ENCODE assay signal across 16 cellular contexts in the genomic region with DNA sequence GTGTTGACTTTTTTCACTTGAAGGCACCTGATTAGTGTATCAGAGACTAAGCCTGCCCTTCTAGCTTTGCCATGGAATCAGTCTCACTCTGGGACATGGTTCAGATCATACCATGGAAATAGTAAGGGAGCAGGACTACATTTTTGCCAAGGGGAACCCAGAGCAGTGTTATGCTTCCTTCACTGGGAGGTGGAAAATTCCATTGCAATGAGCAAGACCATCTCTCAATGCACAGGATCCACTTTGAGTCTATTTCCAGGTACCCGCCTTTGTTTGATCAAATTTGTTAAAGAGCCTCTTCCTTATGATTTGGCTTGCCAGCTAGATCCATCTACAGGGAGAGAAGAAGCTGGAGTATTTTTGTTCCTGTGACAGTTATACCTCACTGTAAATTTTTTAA.
DNase-seq lines count a peak whose midpoint lies in the region; ATAC-seq and TF ChIP-seq lines count a peak whose summit lies in the region.
"Had no signal": no experiment of that assay in that cellular context is flagged by ENCODE, and none has a peak within 500 bp of the region (broad histone marks: within the 10 kb centered on the region; RNA-seq: fewer than 3 reads in every experiment).

No MANE protein-coding gene starts in this region.

- CTCF ChIA-PET in A673 (lab: Charles Lee), result no interaction called here

- H3K9me2 ChIP-seq in hepatocyte (replicated peaks; ENCODE audit: insufficient read depth), result no peaks in the 10 kb centered on the region

- no peak overlapping the region for H3K4me2 ChIP-seq in hepatocyte
- no peak overlapping the region for H3K4me2 ChIP-seq in mesenchymal stem cell (ENCODE audit: low read length, poor library complexity, severe bottlenecking)
- H3K4me2 ChIP-seq: A549; BLaER1 treated with 17β-estradiol and CSF1 and Interleukin-3, amounts not matched to agents 10 nM and 100 nM; GM23338 had no signal

- H3K27ac ChIP-seq in A673 (ENCODE audit: low read depth, low read length, poor library complexity, severe bottlenecking) (peak overlapping the region; percentile 31), RWPE2 (ENCODE audit: poor library complexity, severe bottlenecking) (no peak overlapping the region), epithelial cell of prostate (peak overlapping the region; percentile 24), left lung (no peak overlapping the region), hepatocyte (no peak overlapping the region), mesenchymal stem cell (ENCODE audit: low read length, poor library complexity, severe bottlenecking) (no peak overlapping the region)
- H3K27ac ChIP-seq: 22Rv1; A549; BLaER1 treated with 17β-estradiol and CSF1 and Interleukin-3, amounts not matched to agents 10 nM and 100 nM; HL-60 had no signal

- DNase-seq in A673 (ENCODE audit: low spot score) (no peak), RWPE2 (ENCODE audit: low spot score) (no peak), epithelial cell of prostate (ENCODE audit: low read depth, low spot score) (no peak), left lung (no peak), hepatocyte (ENCODE audit: low spot score) (no peak), mesenchymal stem cell (no peak), AG08395 (ENCODE audit: low spot score) (no peak)
- DNase-seq: CD8-positive, alpha-beta T cell; DMS 273 treated with DMSO at 0.1 percent for 48 hours; HCEC 1CT had no signal

- H3K9me3 ChIP-seq in A673 (ENCODE audit: low read depth, low read length, poor library complexity, severe bottlenecking), result no peaks in the 10 kb centered on the region
- H3K9me3 ChIP-seq in RWPE2 (ENCODE audit: severe bottlenecking), result no peaks in the 10 kb centered on the region
- no peaks in the 10 kb centered on the region for H3K9me3 ChIP-seq in left lung
- no peaks in the 10 kb centered on the region for H3K9me3 ChIP-seq in hepatocyte (ENCODE audit: low read depth)
- H3K9me3 ChIP-seq in mesenchymal stem cell (ENCODE audit: control insufficient read depth, low read length), result no peaks in the 10 kb centered on the region
- H3K9me3 ChIP-seq: A549; BLaER1 treated with 17β-estradiol and CSF1 and Interleukin-3, amounts not matched to agents 10 nM and 100 nM had no signal

- no peak overlapping the region for H3K18ac ChIP-seq in mesenchymal stem cell (ENCODE audit: low read depth in 1 of 2, low read length in 2 of 2)

- H4K20me1 ChIP-seq in hepatocyte (ENCODE audit: insufficient read depth, poor library complexity, severe bottlenecking), result no peaks in the 10 kb centered on the region
- H4K20me1 ChIP-seq: BLaER1 treated with 17β-estradiol and CSF1 and Interleukin-3, amounts not matched to agents 10 nM and 100 nM had no signal

- no peak overlapping the region for H3K4me3 ChIP-seq in A673 (ENCODE audit: low read depth, low read length, poor library complexity, severe bottlenecking)
- no peak overlapping the region for H3K4me3 ChIP-seq in RWPE2 (ENCODE audit: severe bottlenecking)
- H3K4me3 ChIP-seq in left lung, result no peak overlapping the region
- no peak overlapping the region for H3K4me3 ChIP-seq in hepatocyte
- no peak overlapping the region for H3K4me3 ChIP-seq in mesenchymal stem cell (ENCODE audit: insufficient read depth in 1 of 2, low read depth in 1 of 2, low read length in 2 of 2)
- H3K4me3 ChIP-seq: A549; BLaER1 treated with 17β-estradiol and CSF1 and Interleukin-3, amounts not matched to agents 10 nM and 100 nM; GM23338 had no signal

- H2AK5ac ChIP-seq in mesenchymal stem cell (ENCODE audit: low read length, severe bottlenecking), result no peak overlapping the region

- POLR2A ChIA-PET in A673 (lab: Charles Lee; ENCODE audit: low non-redundant PET), result no interaction called here

- H4K8ac ChIP-seq in mesenchymal stem cell (ENCODE audit: low read length), result no peak overlapping the region

- H2BK12ac ChIP-seq in mesenchymal stem cell (ENCODE audit: low read length in 2 of 2), result no peak overlapping the region

- intact Hi-C loops in A673 (cut with micrococcal nuclease; ENCODE audit: unreplicated experiment) (no loop called here), left lung (cut with DNase I) (no loop called here)

- H2AFZ ChIP-seq in hepatocyte (no peak overlapping the region), mesenchymal stem cell (ENCODE audit: low read depth, low read length) (no peak overlapping the region)
- H2AFZ ChIP-seq: GM23338 had no signal

- H3K23ac ChIP-seq in mesenchymal stem cell (ENCODE audit: low read length in 2 of 2), result no peak overlapping the region

- ATAC-seq in RWPE2 (ENCODE audit: low read depth) (peak; percentile 52; the same call in 1 of the 3 replicates), left lung (peak; percentile 33), GM19351 (IDR thresholded peaks at IDR 0.05; ENCODE audit: unreplicated experiment) (no peak)
- ATAC-seq: A549; CD8-positive, alpha-beta T cell had no signal

- H3K79me1 ChIP-seq in mesenchymal stem cell (replicated peaks; ENCODE audit: low read length, poor library complexity, severe bottlenecking), result no peaks in the 10 kb centered on the region

- peaks cover 12% of the 10 kb centered on the region for H3K36me3 ChIP-seq in A673 (ENCODE audit: insufficient read depth, low read length, poor library complexity, severe bottlenecking)
- no peaks in the 10 kb centered on the region for H3K36me3 ChIP-seq in RWPE2 (ENCODE audit: low read depth)
- no peaks in the 10 kb centered on the region for H3K36me3 ChIP-seq in left lung
- no peaks in the 10 kb centered on the region for H3K36me3 ChIP-seq in hepatocyte (replicated peaks; ENCODE audit: insufficient read depth, low read depth)
- H3K36me3 ChIP-seq in mesenchymal stem cell (ENCODE audit: control insufficient read depth in 1 of 2, insufficient read depth in 2 of 2, low read depth in 1 of 2, low read length in 2 of 2), result no peaks in the 10 kb centered on the region
- H3K36me3 ChIP-seq: BLaER1 treated with 17β-estradiol and CSF1 and Interleukin-3, amounts not matched to agents 10 nM and 100 nM had no signal

- H3K14ac ChIP-seq in mesenchymal stem cell (ENCODE audit: low read length in 2 of 2), result no peak overlapping the region

- H3K9ac ChIP-seq in mesenchymal stem cell (ENCODE audit: low read length), result no peak overlapping the region
- H3K9ac ChIP-seq: BLaER1 treated with 17β-estradiol and CSF1 and Interleukin-3, amounts not matched to agents 10 nM and 100 nM had no signal

- no peak overlapping the region for H2BK5ac ChIP-seq in mesenchymal stem cell (ENCODE audit: low read depth, low read length, poor library complexity, severe bottlenecking)

- no peaks in the 10 kb centered on the region for H3K79me2 ChIP-seq in hepatocyte

- no TSS peak for BruUV-seq in A673 (replicated peaks; lab: Mats Ljungman, UMichigan)

- H3K27me3 ChIP-seq in A673 (replicated peaks; ENCODE audit: insufficient read depth, low read depth, low read length, poor library complexity) (no peaks in the 10 kb centered on the region), RWPE2 (ENCODE audit: insufficient read depth, poor library complexity, severe bottlenecking) (no peaks in the 10 kb centered on the region), left lung (peaks cover 0 to 21% of the 10 kb centered on the region in 2 donors), hepatocyte (no peaks in the 10 kb centered on the region), mesenchymal stem cell (ENCODE audit: control insufficient read depth in 1 of 2, insufficient read depth in 1 of 2, low read length in 2 of 2) (peaks cover 0 to 4% of the 10 kb centered on the region in 2 experiments)
- H3K27me3 ChIP-seq: BLaER1 treated with 17β-estradiol and CSF1 and Interleukin-3, amounts not matched to agents 10 nM and 100 nM had no signal

- H3K4me1 ChIP-seq in A673 (ENCODE audit: insufficient read depth, low read length, poor library complexity, severe bottlenecking), result peaks cover 75% of the 10 kb centered on the region
- no peaks in the 10 kb centered on the region for H3K4me1 ChIP-seq in RWPE2 (ENCODE audit: insufficient read depth, poor library complexity, severe bottlenecking)
- no peaks in the 10 kb centered on the region for H3K4me1 ChIP-seq in left lung
- H3K4me1 ChIP-seq in hepatocyte (ENCODE audit: insufficient read depth), result peaks cover 6% of the 10 kb centered on the region
- H3K4me1 ChIP-seq in mesenchymal stem cell (ENCODE audit: control insufficient read depth, insufficient read depth, low read depth, low read length), result no peaks in the 10 kb centered on the region
- H3K4me1 ChIP-seq: A549; BLaER1 treated with 17β-estradiol and CSF1 and Interleukin-3, amounts not matched to agents 10 nM and 100 nM had no signal

- TF ChIP-seq CTCF in A673 (conservative IDR thresholded peaks at IDR 0.05; ENCODE audit: low read depth, low read length) (no peak), RWPE2 (IDR thresholded peaks at IDR 0.05; ENCODE audit: poor library complexity, severe bottlenecking) (no peak), left lung (IDR thresholded peaks at IDR 0.05) (no peak), hepatocyte (IDR thresholded peaks at IDR 0.05; ENCODE audit: poor library complexity) (no peak)

- H2BK120ac ChIP-seq in mesenchymal stem cell (ENCODE audit: low read depth, low read length), result no peak overlapping the region

- H3K4ac ChIP-seq in mesenchymal stem cell (ENCODE audit: low read depth in 1 of 2, low read length in 2 of 2), result no peak overlapping the region

- no peak overlapping the region for H4K91ac ChIP-seq in mesenchymal stem cell (ENCODE audit: low read length)

- no peak overlapping the region for H2BK15ac ChIP-seq in mesenchymal stem cell (ENCODE audit: low read depth, poor library complexity, severe bottlenecking)

- WGBS in hepatocyte (ENCODE audit: low lambda C conversion rate, missing lambda C conversion rate), result 92% methylated on average over 1 of the region's 1 CpG
- WGBS in mesenchymal stem cell, result 100% methylated on average over 1 of the region's 1 CpG

Comparison
In these comparisons a context has a peak if more than half of its experiments do, and no peak if none do; other contexts are left out.
1. H3K27ac ChIP-seq: peak in A673 (single experiment) and epithelial cell of prostate (single experiment); none in RWPE2 (single experiment), left lung (0 of 2), hepatocyte (single experiment) and mesenchymal stem cell (single experiment).